In the genomic region with DNA sequence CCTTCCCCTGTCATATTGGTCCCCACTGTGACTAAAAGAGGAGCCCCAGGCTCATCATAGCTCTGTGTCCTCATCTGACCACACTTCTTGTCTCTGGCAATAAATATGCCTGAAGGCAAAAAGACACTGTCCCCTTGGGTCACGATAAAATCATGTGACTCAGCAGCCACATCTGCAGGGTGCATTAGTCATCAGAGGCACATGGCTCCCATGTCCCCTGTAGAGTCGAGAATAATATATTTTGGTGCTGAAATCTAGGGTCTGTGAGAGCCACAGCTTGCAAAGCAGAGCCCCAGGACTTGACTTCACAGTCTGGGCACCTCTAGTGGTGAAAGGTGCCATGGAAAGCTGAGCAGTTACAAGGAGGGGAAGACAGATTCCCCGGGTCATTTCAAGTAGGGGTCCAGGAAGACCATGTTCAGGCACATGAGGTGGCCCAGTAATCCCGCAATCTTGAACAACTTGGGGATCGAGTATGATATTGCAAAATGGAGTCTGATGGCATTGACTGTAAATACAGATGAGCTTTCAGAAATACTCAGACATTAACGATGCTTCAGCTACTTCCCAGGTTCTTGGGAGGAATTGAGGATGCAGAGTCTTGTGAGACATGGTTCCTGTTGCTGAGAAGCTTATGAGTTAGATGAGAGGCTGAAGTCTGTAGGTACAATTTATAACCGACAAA, we compare ENCODE assay signal across 3 cellular contexts.
A peak's percentile ranks its signal among the peaks of the same experiment; 100 is the strongest.
TF ChIP-seq lines count a peak whose summit lies in the region.

No MANE protein-coding gene starts in this region.

TF ChIP-seq in A549, 52 proteins besides CTCF, POLR2A, EP300 and RAD21:
- TF ChIP-seq FOSL2 (IDR thresholded peaks at IDR 0.05) (no peak), FOSL2 (CRISPR knock-in tag; IDR thresholded peaks at IDR 0.05) (peak; percentile 53), JUN (IDR thresholded peaks at IDR 0.05) (no peak), HOXB5 (CRISPR knock-in tag; IDR thresholded peaks at IDR 0.05) (no peak), ZC3H11A (IDR thresholded peaks at IDR 0.05) (no peak), HOXA7 (CRISPR knock-in tag; IDR thresholded peaks at IDR 0.05) (no peak), POLR2AphosphoS2 (conservative IDR thresholded peaks at IDR 0.05; ENCODE audit: low read length) (no peak), EHMT2 (IDR thresholded peaks at IDR 0.05; ENCODE audit: low read depth) (no peak)
- TF ChIP-seq, protein P1, sequence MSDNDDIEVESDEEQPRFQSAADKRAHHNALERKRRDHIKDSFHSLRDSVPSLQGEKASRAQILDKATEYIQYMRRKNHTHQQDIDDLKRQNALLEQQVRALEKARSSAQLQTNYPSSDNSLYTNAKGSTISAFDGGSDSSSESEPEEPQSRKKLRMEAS (IDR thresholded peaks at IDR 0.05) = peak; percentile 23; the same call in 1 of the 2 replicates

TF ChIP-seq in GM23338, 12 proteins besides CTCF, POLR2A, EP300 and RAD21:
- TF ChIP-seq JUNB (IDR thresholded peaks at IDR 0.05; ENCODE audit: unreplicated experiment) = no peak
- no peak for TF ChIP-seq CREB1 (CRISPR knock-in tag; IDR thresholded peaks at IDR 0.05; ENCODE audit: low read depth)
- TF ChIP-seq, protein P2, sequence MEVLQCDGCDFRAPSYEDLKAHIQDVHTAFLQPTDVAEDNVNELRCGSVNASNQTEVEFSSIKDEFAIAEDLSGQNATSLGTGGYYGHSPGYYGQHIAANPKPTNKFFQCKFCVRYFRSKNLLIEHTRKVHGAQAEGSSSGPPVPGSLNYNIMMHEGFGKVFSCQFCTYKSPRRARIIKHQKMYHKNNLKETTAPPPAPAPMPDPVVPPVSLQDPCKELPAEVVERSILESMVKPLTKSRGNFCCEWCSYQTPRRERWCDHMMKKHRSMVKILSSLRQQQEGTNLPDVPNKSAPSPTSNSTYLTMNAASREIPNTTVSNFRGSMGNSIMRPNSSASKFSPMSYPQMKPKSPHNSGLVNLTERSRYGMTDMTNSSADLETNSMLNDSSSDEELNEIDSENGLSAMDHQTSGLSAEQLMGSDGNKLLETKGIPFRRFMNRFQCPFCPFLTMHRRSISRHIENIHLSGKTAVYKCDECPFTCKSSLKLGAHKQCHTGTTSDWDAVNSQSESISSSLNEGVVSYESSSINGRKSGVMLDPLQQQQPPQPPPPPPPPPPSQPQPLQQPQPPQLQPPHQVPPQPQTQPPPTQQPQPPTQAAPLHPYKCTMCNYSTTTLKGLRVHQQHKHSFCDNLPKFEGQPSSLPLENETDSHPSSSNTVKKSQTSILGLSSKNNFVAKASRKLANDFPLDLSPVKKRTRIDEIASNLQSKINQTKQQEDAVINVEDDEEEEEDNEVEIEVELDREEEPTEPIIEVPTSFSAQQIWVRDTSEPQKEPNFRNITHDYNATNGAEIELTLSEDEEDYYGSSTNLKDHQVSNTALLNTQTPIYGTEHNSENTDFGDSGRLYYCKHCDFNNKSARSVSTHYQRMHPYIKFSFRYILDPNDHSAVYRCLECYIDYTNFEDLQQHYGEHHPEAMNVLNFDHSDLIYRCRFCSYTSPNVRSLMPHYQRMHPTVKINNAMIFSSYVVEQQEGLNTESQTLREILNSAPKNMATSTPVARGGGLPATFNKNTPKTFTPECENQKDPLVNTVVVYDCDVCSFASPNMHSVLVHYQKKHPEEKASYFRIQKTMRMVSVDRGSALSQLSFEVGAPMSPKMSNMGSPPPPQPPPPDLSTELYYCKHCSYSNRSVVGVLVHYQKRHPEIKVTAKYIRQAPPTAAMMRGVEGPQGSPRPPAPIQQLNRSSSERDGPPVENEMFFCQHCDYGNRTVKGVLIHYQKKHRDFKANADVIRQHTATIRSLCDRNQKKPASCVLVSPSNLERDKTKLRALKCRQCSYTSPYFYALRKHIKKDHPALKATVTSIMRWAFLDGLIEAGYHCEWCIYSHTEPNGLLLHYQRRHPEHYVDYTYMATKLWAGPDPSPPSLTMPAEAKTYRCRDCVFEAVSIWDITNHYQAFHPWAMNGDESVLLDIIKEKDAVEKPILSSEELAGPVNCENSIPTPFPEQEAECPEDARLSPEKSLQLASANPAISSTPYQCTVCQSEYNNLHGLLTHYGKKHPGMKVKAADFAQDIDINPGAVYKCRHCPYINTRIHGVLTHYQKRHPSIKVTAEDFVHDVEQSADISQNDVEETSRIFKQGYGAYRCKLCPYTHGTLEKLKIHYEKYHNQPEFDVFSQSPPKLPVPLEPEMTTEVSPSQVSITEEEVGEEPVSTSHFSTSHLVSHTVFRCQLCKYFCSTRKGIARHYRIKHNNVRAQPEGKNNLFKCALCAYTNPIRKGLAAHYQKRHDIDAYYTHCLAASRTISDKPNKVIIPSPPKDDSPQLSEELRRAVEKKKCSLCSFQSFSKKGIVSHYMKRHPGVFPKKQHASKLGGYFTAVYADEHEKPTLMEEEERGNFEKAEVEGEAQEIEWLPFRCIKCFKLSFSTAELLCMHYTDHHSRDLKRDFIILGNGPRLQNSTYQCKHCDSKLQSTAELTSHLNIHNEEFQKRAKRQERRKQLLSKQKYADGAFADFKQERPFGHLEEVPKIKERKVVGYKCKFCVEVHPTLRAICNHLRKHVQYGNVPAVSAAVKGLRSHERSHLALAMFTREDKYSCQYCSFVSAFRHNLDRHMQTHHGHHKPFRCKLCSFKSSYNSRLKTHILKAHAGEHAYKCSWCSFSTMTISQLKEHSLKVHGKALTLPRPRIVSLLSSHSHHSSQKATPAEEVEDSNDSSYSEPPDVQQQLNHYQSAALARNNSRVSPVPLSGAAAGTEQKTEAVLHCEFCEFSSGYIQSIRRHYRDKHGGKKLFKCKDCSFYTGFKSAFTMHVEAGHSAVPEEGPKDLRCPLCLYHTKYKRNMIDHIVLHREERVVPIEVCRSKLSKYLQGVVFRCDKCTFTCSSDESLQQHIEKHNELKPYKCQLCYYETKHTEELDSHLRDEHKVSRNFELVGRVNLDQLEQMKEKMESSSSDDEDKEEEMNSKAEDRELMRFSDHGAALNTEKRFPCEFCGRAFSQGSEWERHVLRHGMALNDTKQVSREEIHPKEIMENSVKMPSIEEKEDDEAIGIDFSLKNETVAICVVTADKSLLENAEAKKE (CRISPR knock-in tag; IDR thresholded peaks at IDR 0.05) = no peak
- no peak for TF ChIP-seq ZNF331 (CRISPR knock-in tag; IDR thresholded peaks at IDR 0.05; ENCODE audit: low read depth)
- TF ChIP-seq EZH2phosphoT487 (IDR thresholded peaks at IDR 0.05; ENCODE audit: unreplicated experiment) = no peak
- TF ChIP-seq, protein P3, sequence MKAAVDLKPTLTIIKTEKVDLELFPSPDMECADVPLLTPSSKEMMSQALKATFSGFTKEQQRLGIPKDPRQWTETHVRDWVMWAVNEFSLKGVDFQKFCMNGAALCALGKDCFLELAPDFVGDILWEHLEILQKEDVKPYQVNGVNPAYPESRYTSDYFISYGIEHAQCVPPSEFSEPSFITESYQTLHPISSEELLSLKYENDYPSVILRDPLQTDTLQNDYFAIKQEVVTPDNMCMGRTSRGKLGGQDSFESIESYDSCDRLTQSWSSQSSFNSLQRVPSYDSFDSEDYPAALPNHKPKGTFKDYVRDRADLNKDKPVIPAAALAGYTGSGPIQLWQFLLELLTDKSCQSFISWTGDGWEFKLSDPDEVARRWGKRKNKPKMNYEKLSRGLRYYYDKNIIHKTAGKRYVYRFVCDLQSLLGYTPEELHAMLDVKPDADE (IDR thresholded peaks at IDR 0.05) = no peak
- TF ChIP-seq ZNF114 (CRISPR knock-in tag; IDR thresholded peaks at IDR 0.05) = no peak
- no peak for TF ChIP-seq STAT1 (IDR thresholded peaks at IDR 0.05; ENCODE audit: unreplicated experiment)
- no peak for TF ChIP-seq EZH2 (IDR thresholded peaks at IDR 0.05; ENCODE audit: low read depth, unreplicated experiment)
- no peak for TF ChIP-seq POLR2AphosphoS5 (IDR thresholded peaks at IDR 0.05; ENCODE audit: low read depth)
- no peak for TF ChIP-seq NANOG (IDR thresholded peaks at IDR 0.05; ENCODE audit: borderline replicate concordance)

TF ChIP-seq in H1, 55 proteins besides CTCF, POLR2A, EP300 and RAD21:
- TF ChIP-seq FOSL1 (IDR thresholded peaks at IDR 0.05; ENCODE audit: insufficient read depth, low read depth, low read length) = no peak
- no peak for TF ChIP-seq SP4 (IDR thresholded peaks at IDR 0.05; ENCODE audit: low read length)
- TF ChIP-seq, protein P4, sequence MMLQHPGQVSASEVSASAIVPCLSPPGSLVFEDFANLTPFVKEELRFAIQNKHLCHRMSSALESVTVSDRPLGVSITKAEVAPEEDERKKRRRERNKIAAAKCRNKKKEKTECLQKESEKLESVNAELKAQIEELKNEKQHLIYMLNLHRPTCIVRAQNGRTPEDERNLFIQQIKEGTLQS (IDR thresholded peaks at IDR 0.05; ENCODE audit: insufficient read depth, low read depth, low read length) = no peak
- TF ChIP-seq SUZ12 (IDR thresholded peaks at IDR 0.05; ENCODE audit: low read length) = no peak
- TF ChIP-seq GABPA (IDR thresholded peaks at IDR 0.05; ENCODE audit: borderline replicate concordance, insufficient read depth, low read length) = no peak
- TF ChIP-seq CHD2 (IDR thresholded peaks at IDR 0.05; ENCODE audit: low read length) = no peak
- TF ChIP-seq GTF2F1 (IDR thresholded peaks at IDR 0.05; ENCODE audit: borderline replicate concordance, low read depth, low read length) = no peak
- TF ChIP-seq, protein P1 (IDR thresholded peaks at IDR 0.05) = no peak
- TF ChIP-seq, protein P5, sequence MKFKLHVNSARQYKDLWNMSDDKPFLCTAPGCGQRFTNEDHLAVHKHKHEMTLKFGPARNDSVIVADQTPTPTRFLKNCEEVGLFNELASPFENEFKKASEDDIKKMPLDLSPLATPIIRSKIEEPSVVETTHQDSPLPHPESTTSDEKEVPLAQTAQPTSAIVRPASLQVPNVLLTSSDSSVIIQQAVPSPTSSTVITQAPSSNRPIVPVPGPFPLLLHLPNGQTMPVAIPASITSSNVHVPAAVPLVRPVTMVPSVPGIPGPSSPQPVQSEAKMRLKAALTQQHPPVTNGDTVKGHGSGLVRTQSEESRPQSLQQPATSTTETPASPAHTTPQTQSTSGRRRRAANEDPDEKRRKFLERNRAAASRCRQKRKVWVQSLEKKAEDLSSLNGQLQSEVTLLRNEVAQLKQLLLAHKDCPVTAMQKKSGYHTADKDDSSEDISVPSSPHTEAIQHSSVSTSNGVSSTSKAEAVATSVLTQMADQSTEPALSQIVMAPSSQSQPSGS (IDR thresholded peaks at IDR 0.05; ENCODE audit: low read length) = no peak
- TF ChIP-seq CBX5 (IDR thresholded peaks at IDR 0.05; ENCODE audit: low read depth, low read length) = no peak
- no peak for TF ChIP-seq BRCA1 (IDR thresholded peaks at IDR 0.05; ENCODE audit: low read depth, low read length)
- no peak for TF ChIP-seq SIRT6 (IDR thresholded peaks at IDR 0.05; ENCODE audit: low read length)
- TF ChIP-seq, protein P6, sequence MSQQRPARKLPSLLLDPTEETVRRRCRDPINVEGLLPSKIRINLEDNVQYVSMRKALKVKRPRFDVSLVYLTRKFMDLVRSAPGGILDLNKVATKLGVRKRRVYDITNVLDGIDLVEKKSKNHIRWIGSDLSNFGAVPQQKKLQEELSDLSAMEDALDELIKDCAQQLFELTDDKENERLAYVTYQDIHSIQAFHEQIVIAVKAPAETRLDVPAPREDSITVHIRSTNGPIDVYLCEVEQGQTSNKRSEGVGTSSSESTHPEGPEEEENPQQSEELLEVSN (IDR thresholded peaks at IDR 0.05) = no peak
- TF ChIP-seq SIX5 (IDR thresholded peaks at IDR 0.05; ENCODE audit: low read depth, low read length) = no peak
- TF ChIP-seq TCF12 (IDR thresholded peaks at IDR 0.05; ENCODE audit: low read depth, low read length) = no peak
- no peak for TF ChIP-seq KDM1A (IDR thresholded peaks at IDR 0.05; ENCODE audit: borderline replicate concordance, low read length)
- TF ChIP-seq TEAD4 (IDR thresholded peaks at IDR 0.05; ENCODE audit: low read depth, low read length) = no peak
- TF ChIP-seq HDAC2 (IDR thresholded peaks at IDR 0.05; ENCODE audit: borderline replicate concordance in 1 of 2, low read depth in 2 of 2, low read length in 2 of 2) = no peak
